ENCODE assay signal across 20 cellular contexts in genomic region chr14:93017898-93018297, GRCh38.
DNase-seq lines count a peak whose midpoint lies in the region; ATAC-seq and TF ChIP-seq lines count a peak whose summit lies in the region.
"Had no signal": no experiment of that assay in that cellular context is flagged by ENCODE, and none has a peak within 500 bp of the region (broad histone marks: within the 10 kb centered on the region; RNA-seq: fewer than 3 reads in every experiment).

No MANE protein-coding gene starts in this region.

- POLR2A ChIA-PET in activated CD4-positive, alpha-beta T cell treated with anti-CD3 and anti-CD28 coated beads for 36 hours (lab: Charles Lee) = no interaction called here

- no peak for ATAC-seq in activated CD4-positive, alpha-beta T cell treated with anti-CD3 and anti-CD28 coated beads for 36 hours
- no peak for ATAC-seq in effector memory CD8-positive, alpha-beta T cell (replicated peaks)
- ATAC-seq in GM19452 (IDR thresholded peaks at IDR 0.05; ENCODE audit: unreplicated experiment) = no peak
- ATAC-seq: CD8-positive, alpha-beta T cell; PC-3 had no signal

- CTCF ChIA-PET in activated CD4-positive, alpha-beta T cell treated with anti-CD3 and anti-CD28 coated beads for 36 hours (lab: Charles Lee) = no interaction called here

- H3K4me1 ChIP-seq in muscle layer of colon (ENCODE audit: insufficient read depth, low read length) (peaks cover 56% of the 10 kb centered on the region), ascending aorta (peaks cover 2 to 14% of the 10 kb centered on the region in 2 donors)

- no peaks in the 10 kb centered on the region for H3K27me3 Mint-ChIP-seq in activated CD4-positive, alpha-beta T cell treated with anti-CD3 and anti-CD28 coated beads, Interleukin-2, amount 10 ng/mL, durations not matched to agents 24 days and 14 days
- H3K27me3 Mint-ChIP-seq in activated CD4-positive, alpha-beta T cell treated with anti-CD3 and anti-CD28 coated beads for 36 hours = no peaks in the 10 kb centered on the region
- H3K27me3 Mint-ChIP-seq in effector memory CD8-positive, alpha-beta T cell = no peaks in the 10 kb centered on the region
- H3K27me3 Mint-ChIP-seq: activated naive CD8-positive, alpha-beta T cell had no signal

- TF ChIP-seq CTCF in ascending aorta (IDR thresholded peaks at IDR 0.05) = no peak

- H3K9me3 ChIP-seq in muscle layer of colon (ENCODE audit: low read length) = no peaks in the 10 kb centered on the region
- no peaks in the 10 kb centered on the region for H3K9me3 ChIP-seq in ascending aorta

- no peak overlapping the region for H3K9ac ChIP-seq in muscle layer of colon (ENCODE audit: low read length)

- intact Hi-C loops in activated CD4-positive, alpha-beta T cell treated with anti-CD3 and anti-CD28 coated beads, Interleukin-2, amount 10 ng/mL, durations not matched to agents 24 days and 14 days (cut with micrococcal nuclease) = loop anchor here (10.0 kb wide), 1 partner anchor 53 kb away; no protein-coding TSS in a partner anchor
- intact Hi-C loops in activated CD4-positive, alpha-beta T cell treated with anti-CD3 and anti-CD28 coated beads for 36 hours (cut with DNase I, micrococcal nuclease) = no loop called here
- intact Hi-C loops in ascending aorta (cut with DNase I) = no loop called here

- DNase-seq in activated CD4-positive, alpha-beta T cell treated with anti-CD3 and anti-CD28 coated beads, Interleukin-2, amount 10 ng/mL, durations not matched to agents 24 days and 14 days = no peak
- DNase-seq in activated CD4-positive, alpha-beta T cell treated with anti-CD3 and anti-CD28 coated beads for 36 hours = no peak
- DNase-seq in effector memory CD8-positive, alpha-beta T cell = no peak
- peak in 1 of 49 donors; percentile 43 for DNase-seq in substantia nigra (lab: John Stamatoyannopoulos, UW)
- DNase-seq in NCI-H446 (lab: John Stamatoyannopoulos, UW) = no peak
- no peak for DNase-seq in ascending aorta (ENCODE audit: low spot score in 2 of 2)
- DNase-seq: activated CD4-positive, alpha-beta T cell treated with anti-CD3 and anti-CD28 coated beads for 48 hours; activated T-cell treated with anti-CD3 and anti-CD28 coated beads for 4 hours; CD8-positive, alpha-beta T cell; DND-41; NCI-H2081; NCI-H526 treated with DMSO at 0.1 percent for 48 hours; PC-3; stimulated activated CD4-positive, alpha-beta T cell treated with anti-CD3 and anti-CD28 coated beads, Interleukin-4, amount 100 ng/mL, for 1 hour; T1000 had no signal

- peaks cover 11% of the 10 kb centered on the region for H3K36me3 ChIP-seq in muscle layer of colon (ENCODE audit: insufficient read depth, low read length)
- H3K36me3 ChIP-seq in ascending aorta = peaks cover 0 to 7% of the 10 kb centered on the region in 2 donors

- H3K4me1 Mint-ChIP-seq in activated CD4-positive, alpha-beta T cell treated with anti-CD3 and anti-CD28 coated beads, Interleukin-2, amount 10 ng/mL, durations not matched to agents 24 days and 14 days = peaks cover 20% of the 10 kb centered on the region
- peaks cover 11% of the 10 kb centered on the region for H3K4me1 Mint-ChIP-seq in activated CD4-positive, alpha-beta T cell treated with anti-CD3 and anti-CD28 coated beads for 36 hours
- peaks cover 39 to 41% of the 10 kb centered on the region in 2 donors for H3K4me1 Mint-ChIP-seq in effector memory CD8-positive, alpha-beta T cell (ENCODE audit: low read depth in 2 of 2)

- H3K27me3 ChIP-seq in muscle layer of colon (ENCODE audit: control insufficient read depth in 1 of 2, insufficient read depth in 2 of 2, low read length in 2 of 2) (no peaks in the 10 kb centered on the region), ascending aorta (no peaks in the 10 kb centered on the region)

- H3K4me3 Mint-ChIP-seq in activated CD4-positive, alpha-beta T cell treated with anti-CD3 and anti-CD28 coated beads, Interleukin-2, amount 10 ng/mL, durations not matched to agents 24 days and 14 days = no peak overlapping the region
- no peak overlapping the region for H3K4me3 Mint-ChIP-seq in activated CD4-positive, alpha-beta T cell treated with anti-CD3 and anti-CD28 coated beads for 36 hours
- no peak overlapping the region for H3K4me3 Mint-ChIP-seq in effector memory CD8-positive, alpha-beta T cell
- H3K4me3 Mint-ChIP-seq: activated naive CD8-positive, alpha-beta T cell; CD8-positive, alpha-beta T cell had no signal

- H3K27ac Mint-ChIP-seq in activated CD4-positive, alpha-beta T cell treated with anti-CD3 and anti-CD28 coated beads, Interleukin-2, amount 10 ng/mL, durations not matched to agents 24 days and 14 days = peak overlapping the region; percentile 65
- H3K27ac Mint-ChIP-seq in activated CD4-positive, alpha-beta T cell treated with anti-CD3 and anti-CD28 coated beads for 36 hours = no peak overlapping the region
- peak overlapping the region; percentile 61 to 84 for H3K27ac Mint-ChIP-seq in effector memory CD8-positive, alpha-beta T cell
- H3K27ac Mint-ChIP-seq: activated naive CD8-positive, alpha-beta T cell; CD8-positive, alpha-beta T cell had no signal

- H3K27ac ChIP-seq in muscle layer of colon (ENCODE audit: low read depth, low read length) (peak overlapping the region; percentile 73), substantia nigra (ENCODE audit: low read depth, low read length, poor library complexity, severe bottlenecking) (peak overlapping the region; percentile 97), ascending aorta (no peak overlapping the region)
- H3K27ac ChIP-seq: SK-N-MC had no signal

- H3K4me3 ChIP-seq in muscle layer of colon (ENCODE audit: low read depth in 1 of 2, low read length in 2 of 2) = no peak overlapping the region
- H3K4me3 ChIP-seq in ascending aorta = no peak overlapping the region
- H3K4me3 ChIP-seq: lung, SK-N-MC had no signal

- peaks cover 3% of the 10 kb centered on the region for H3K9me3 Mint-ChIP-seq in activated CD4-positive, alpha-beta T cell treated with anti-CD3 and anti-CD28 coated beads, Interleukin-2, amount 10 ng/mL, durations not matched to agents 24 days and 14 days
- no peaks in the 10 kb centered on the region for H3K9me3 Mint-ChIP-seq in activated CD4-positive, alpha-beta T cell treated with anti-CD3 and anti-CD28 coated beads for 36 hours (ENCODE audit: low read depth)
- no peaks in the 10 kb centered on the region for H3K9me3 Mint-ChIP-seq in effector memory CD8-positive, alpha-beta T cell
- H3K9me3 Mint-ChIP-seq: CD8-positive, alpha-beta T cell had no signal

- peaks cover 7% of the 10 kb centered on the region for H3K36me3 Mint-ChIP-seq in activated CD4-positive, alpha-beta T cell treated with anti-CD3 and anti-CD28 coated beads, Interleukin-2, amount 10 ng/mL, durations not matched to agents 24 days and 14 days (ENCODE audit: low read depth)
- peaks cover 6% of the 10 kb centered on the region for H3K36me3 Mint-ChIP-seq in activated CD4-positive, alpha-beta T cell treated with anti-CD3 and anti-CD28 coated beads for 36 hours (ENCODE audit: low read depth)
- H3K36me3 Mint-ChIP-seq in effector memory CD8-positive, alpha-beta T cell (ENCODE audit: insufficient read depth) = peaks cover 11% of the 10 kb centered on the region
- H3K36me3 Mint-ChIP-seq: activated naive CD8-positive, alpha-beta T cell had no signal

Comparison
In these comparisons a context has a peak if more than half of its experiments do, and no peak if none do; other contexts are left out.
1. H3K27ac ChIP-seq: peak in muscle layer of colon (single experiment) and substantia nigra (single experiment); none in ascending aorta (0 of 2).